21 cellular contexts compared by ENCODE assay signal in genomic region chr7:80581472-80581871, GRCh38. TPM values are rescaled to one million over a fixed set of nuclear protein-coding genes. Genes with fewer than 3 reads are reported as not detected.
DNase-seq lines count a peak whose midpoint lies in the region; TF ChIP-seq lines count a peak whose summit lies in the region.
"Had no signal": no experiment of that assay in that cellular context is flagged by ENCODE, and none has a peak within 500 bp of the region (broad histone marks: within the 10 kb centered on the region; RNA-seq: fewer than 3 reads in every experiment).

No MANE protein-coding gene starts in this region.

- H3K36me3 ChIP-seq in breast epithelium (no peaks in the 10 kb centered on the region), colonic mucosa (no peaks in the 10 kb centered on the region)
- H3K36me3 ChIP-seq: sigmoid colon, tibial nerve had no signal

- no TSS peak for BruUV-seq in MCF 10A (replicated peaks; lab: Mats Ljungman, UMichigan)

- H3K4me1 Mint-ChIP-seq in MCF 10A (ENCODE audit: insufficient read depth, unreplicated experiment), result peaks cover 22% of the 10 kb centered on the region
- H3K4me1 Mint-ChIP-seq: activated B cell treated with CpG ODN at 0.5 μM for 24 hours; activated naive CD4-positive, alpha-beta T cell treated with anti-CD3 and anti-CD28 coated beads, Interleukin-2, amount 50 U/mL, for 24 hours; naive B cell had no signal

- H3K4me3 ChIP-seq in breast epithelium, result no peak overlapping the region
- no peak overlapping the region for H3K4me3 ChIP-seq in fibroblast of villous mesenchyme (ENCODE audit: low read depth, low read length)
- no peak overlapping the region for H3K4me3 ChIP-seq in colonic mucosa
- H3K4me3 ChIP-seq: sigmoid colon, tibial nerve had no signal

- H3K27me3 ChIP-seq in breast epithelium (no peaks in the 10 kb centered on the region), colonic mucosa (no peaks in the 10 kb centered on the region)
- H3K27me3 ChIP-seq: sigmoid colon, tibial nerve had no signal

- H3K4me3 Mint-ChIP-seq in MCF 10A (ENCODE audit: unreplicated experiment), result no peak overlapping the region
- H3K4me3 Mint-ChIP-seq: activated B cell treated with CpG ODN at 0.5 μM for 24 hours; activated naive CD4-positive, alpha-beta T cell treated with anti-CD3 and anti-CD28 coated beads, Interleukin-2, amount 50 U/mL, for 24 hours; naive B cell had no signal

- H3K9me3 ChIP-seq in breast epithelium, result no peaks in the 10 kb centered on the region
- no peaks in the 10 kb centered on the region for H3K9me3 ChIP-seq in colonic mucosa
- H3K9me3 ChIP-seq: sigmoid colon had no signal

- CTCF ChIA-PET in MCF 10A (lab: Yijun Ruan, JAX), result no interaction called here

- no peak overlapping the region for H3K9ac ChIP-seq in colonic mucosa (ENCODE audit: low read depth in 2 of 2, low read length in 2 of 2)

- TF ChIP-seq POLR2A in breast epithelium (IDR thresholded peaks at IDR 0.05), result no peak

- intact Hi-C loops in MCF 10A (cut with micrococcal nuclease) (no loop called here), breast epithelium (cut with DNase I; ENCODE audit: low total_unique reads) (no loop called here), colonic mucosa (cut with DNase I) (no loop called here)

- H3K4me1 ChIP-seq in breast epithelium, result no peaks in the 10 kb centered on the region
- H3K4me1 ChIP-seq in colonic mucosa, result no peaks in the 10 kb centered on the region
- H3K4me1 ChIP-seq: sigmoid colon, tibial nerve had no signal

- H3K27ac Mint-ChIP-seq in MCF 10A (ENCODE audit: low read depth, unreplicated experiment), result peak overlapping the region; percentile 43
- H3K27ac Mint-ChIP-seq: activated B cell treated with CpG ODN at 0.5 μM for 24 hours; activated naive CD4-positive, alpha-beta T cell treated with anti-CD3 and anti-CD28 coated beads, Interleukin-2, amount 50 U/mL, for 24 hours had no signal

- no peaks in the 10 kb centered on the region for H3K27me3 Mint-ChIP-seq in MCF 10A (ENCODE audit: insufficient read depth, unreplicated experiment)
- H3K27me3 Mint-ChIP-seq: activated B cell treated with CpG ODN at 0.5 μM for 24 hours; activated naive CD4-positive, alpha-beta T cell treated with anti-CD3 and anti-CD28 coated beads, Interleukin-2, amount 50 U/mL, for 24 hours; naive B cell had no signal

- H3K27ac ChIP-seq in breast epithelium, result no peak overlapping the region
- no peak overlapping the region for H3K27ac ChIP-seq in colonic mucosa
- H3K27ac ChIP-seq: 22Rv1, sigmoid colon, tibial nerve had no signal

- peak; percentile 48 for DNase-seq in MCF 10A (ENCODE audit: unreplicated experiment)
- no peak for DNase-seq in breast epithelium (ENCODE audit: low spot score in 2 of 2)
- peak; percentile 28 for DNase-seq in fibroblast of villous mesenchyme (ENCODE audit: low read depth)
- DNase-seq in kidney tubule cell (ENCODE audit: low spot score), result peak; percentile 42
- DNase-seq in activated CD4-positive, CD25-positive, alpha-beta regulatory T cell (lab: John Stamatoyannopoulos, UW), result no peak
- no peak for DNase-seq in NCI-H510A (lab: John Stamatoyannopoulos, UW)
- no peak for DNase-seq in colonic mucosa
- DNase-seq in NCI-H446 (lab: John Stamatoyannopoulos, UW), result no peak
- DNase-seq: activated B cell treated with CpG ODN at 0.5 μM for 24 hours; activated CD8-positive, alpha-beta memory T cell treated with anti-CD3 and anti-CD28 coated beads for 24 hours; activated T-cell treated with anti-CD3 and anti-CD28 coated beads, Interleukin-2, amount 50 U/mL, for 48 hours; cortex of kidney; DND-41; naive B cell; NCI-H2171; NCI-H748 treated with DMSO at 0.1 percent for 48 hours; sigmoid colon; stimulated activated naive CD8-positive, alpha-beta T cell treated with anti-CD3 and anti-CD28 coated beads, Interleukin-15, Interleukin-2, amounts not matched to agents 100 U/mL and 50 U/mL, for 24 hours had no signal

- H3K36me3 Mint-ChIP-seq in MCF 10A (ENCODE audit: insufficient read depth, unreplicated experiment), result no peaks in the 10 kb centered on the region
- H3K36me3 Mint-ChIP-seq: activated naive CD4-positive, alpha-beta T cell treated with anti-CD3 and anti-CD28 coated beads, Interleukin-2, amount 50 U/mL, for 24 hours; naive B cell had no signal

- peaks cover 8% of the 10 kb centered on the region for H3K9me3 Mint-ChIP-seq in MCF 10A (ENCODE audit: unreplicated experiment)
- H3K9me3 Mint-ChIP-seq: activated B cell treated with CpG ODN at 0.5 μM for 24 hours had no signal

- POLR2A ChIA-PET in MCF 10A (lab: Yijun Ruan, JAX), result interaction anchor here (1.1 to 1.3 kb wide), 2 partner anchors 12 to 39 kb away, joined by 3 read pairs; no protein-coding TSS in a partner anchor

- TF ChIP-seq CTCF in MCF 10A (IDR thresholded peaks at IDR 0.05; ENCODE audit: unreplicated experiment) (no peak), breast epithelium (IDR thresholded peaks at IDR 0.05) (no peak), fibroblast of villous mesenchyme (IDR thresholded peaks at IDR 0.05; ENCODE audit: insufficient read depth, low read depth, low read length) (no peak), colonic mucosa (IDR thresholded peaks at IDR 0.05) (no peak)

RNA-seq across cellular contexts. Expression of gene CD36, which starts 57.0 kb away (rescaled TPM):
- total RNA-seq in MCF 10A (2022), result 0.12 and 0.27 TPM in 2 replicates
- total RNA-seq in breast epithelium, result 1,000 to 10,000 TPM in 1 of 3 donors, 100 to 1,000 TPM in 2; 240 to 2,026 (median 919) TPM
- 1.3 and 4.3 TPM in 2 replicates for total RNA-seq in fibroblast of villous mesenchyme
- total RNA-seq in colonic mucosa, result 10 to 100 TPM in 1 of 2 donors, 1 to 10 TPM in 1; 8.7 to 26.5 TPM

Comparison
In these comparisons a context has a peak if more than half of its experiments do, and no peak if none do; other contexts are left out.
1. DNase-seq: peak in MCF 10A (single experiment), fibroblast of villous mesenchyme (single experiment) and kidney tubule cell (single experiment); none in breast epithelium (0 of 2), activated CD4-positive, CD25-positive, alpha-beta regulatory T cell (0 of 4), NCI-H510A (single experiment), colonic mucosa (single experiment) and NCI-H446 (0 of 2).
2. RNA of gene CD36, which starts 57.0 kb away (total RNA-seq): 240 to 2,026 TPM in breast epithelium; 8.7 to 26.5 TPM in colonic mucosa, 1.3 to 4.3 TPM in fibroblast of villous mesenchyme and 0.12 to 0.27 TPM in MCF 10A; every median in the first group is over 4 times any median in the second.